34 cellular contexts compared by ENCODE assay signal in the genomic region with DNA sequence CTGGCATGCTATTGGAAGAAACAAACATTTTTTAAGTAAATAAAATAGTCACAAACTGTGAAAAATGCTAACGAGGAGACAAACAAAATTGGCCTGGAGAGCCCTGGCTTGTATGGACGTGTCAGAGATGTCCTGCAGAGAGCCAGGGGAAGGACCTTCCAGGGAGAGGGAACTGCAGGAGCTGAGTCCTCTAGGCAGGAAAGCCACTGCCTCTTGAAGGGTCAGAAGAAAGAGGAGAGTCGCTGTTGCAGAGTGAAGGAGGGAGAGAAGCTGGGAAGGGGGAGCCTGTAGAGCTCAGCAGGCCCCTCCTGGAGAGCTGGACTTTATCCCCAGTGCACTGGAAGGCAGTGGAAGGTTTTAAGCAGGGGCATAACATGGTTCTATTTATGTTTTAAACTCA.
"Had no signal": no experiment of that assay in that cellular context is flagged by ENCODE, and none has a peak within 500 bp of the region (broad histone marks: within the 10 kb centered on the region; RNA-seq: fewer than 3 reads in every experiment).

No MANE protein-coding gene starts in this region.

- DNase-seq: activated CD4-positive, alpha-beta T cell treated with anti-CD3 and anti-CD28 coated beads for 48 hours; activated CD4-positive, alpha-beta T cell treated with anti-CD3 and anti-CD28 coated beads, Interleukin-2, amount 50 U/mL, for 48 hours; activated CD8-positive, alpha-beta memory T cell treated with anti-CD3 and anti-CD28 coated beads for 24 hours; activated effector memory CD4-positive, alpha-beta T cell treated with anti-CD3 and anti-CD28 coated beads, Interleukin-2, amount 50 U/mL, for 16 hours; activated naive CD4-positive, alpha-beta T cell treated with anti-CD3 and anti-CD28 coated beads for 36 hours; activated naive CD8-positive, alpha-beta T cell treated with anti-CD3 and anti-CD28 coated beads for 36 hours; adrenal gland; aorta; body of pancreas; cerebellar nuclear complex; colonic mucosa; effector CD8-positive, alpha-beta T cell; erythroblast; gastrocnemius medialis; head of caudate nucleus; hippocampal formation; left cardiac atrium; left ventricle myocardium superior; mammary epithelial cell; midbrain; naive thymus-derived CD8-positive, alpha-beta T cell; occipital lobe; psoas muscle; sigmoid colon; small intestine; stimulated activated CD4-positive, alpha-beta T cell treated with anti-CD3 and anti-CD28 coated beads, Interleukin-4, amount 100 ng/mL, for 24 hours; T1000; WERI-Rb-1 had no signal

- H3K4me1 ChIP-seq: adrenal gland, body of pancreas, colonic mucosa, gastrocnemius medialis, psoas muscle, sigmoid colon, suprapubic skin, tibial nerve had no signal

- ATAC-seq: activated CD4-positive, CD25-positive, alpha-beta regulatory T cell treated with anti-CD3 and anti-CD28 coated beads, Interleukin-2, amount 50 U/mL, for 24 hours; body of pancreas; gastrocnemius medialis; left cardiac atrium; left ventricle myocardium superior; naive thymus-derived CD8-positive, alpha-beta T cell; psoas muscle had no signal

- H3K27ac ChIP-seq: adrenal gland, body of pancreas, colonic mucosa, gastrocnemius medialis, parathyroid adenoma, psoas muscle, sigmoid colon, suprapubic skin, tibial nerve, WERI-Rb-1 had no signal

- H3K4me3 ChIP-seq: adrenal gland, body of pancreas, colonic mucosa, gastrocnemius medialis, psoas muscle, sigmoid colon, suprapubic skin, tibial nerve had no signal

- H3K9me3 Mint-ChIP-seq: activated naive CD4-positive, alpha-beta T cell treated with anti-CD3 and anti-CD28 coated beads for 36 hours; activated naive CD8-positive, alpha-beta T cell treated with anti-CD3 and anti-CD28 coated beads for 36 hours; naive thymus-derived CD8-positive, alpha-beta T cell; neural crest cell; stimulated activated effector memory CD8-positive, alpha-beta T cell treated with anti-CD3 and anti-CD28 coated beads, Interleukin-12 subunit alpha, Interleukin-12 subunit beta, amount 100 ng/mL, for 72 hours had no signal

- H3K9me3 ChIP-seq: adrenal gland, body of pancreas, colonic mucosa, gastrocnemius medialis, psoas muscle, sigmoid colon, suprapubic skin, tibial nerve had no signal

- H3K36me3 Mint-ChIP-seq: activated naive CD8-positive, alpha-beta T cell treated with anti-CD3 and anti-CD28 coated beads for 36 hours; stimulated activated effector memory CD8-positive, alpha-beta T cell treated with anti-CD3 and anti-CD28 coated beads, Interleukin-12 subunit alpha, Interleukin-12 subunit beta, amount 100 ng/mL, for 72 hours had no signal

- H3K4me3 Mint-ChIP-seq: activated naive CD4-positive, alpha-beta T cell treated with anti-CD3 and anti-CD28 coated beads for 36 hours; activated naive CD8-positive, alpha-beta T cell treated with anti-CD3 and anti-CD28 coated beads for 36 hours; naive thymus-derived CD8-positive, alpha-beta T cell; neural crest cell; stimulated activated effector memory CD8-positive, alpha-beta T cell treated with anti-CD3 and anti-CD28 coated beads, Interleukin-12 subunit alpha, Interleukin-12 subunit beta, amount 100 ng/mL, for 72 hours had no signal

- H3K27me3 ChIP-seq: adrenal gland, body of pancreas, colonic mucosa, gastrocnemius medialis, suprapubic skin, tibial nerve had no signal

- H3K27ac Mint-ChIP-seq: activated naive CD4-positive, alpha-beta T cell treated with anti-CD3 and anti-CD28 coated beads for 36 hours; activated naive CD8-positive, alpha-beta T cell treated with anti-CD3 and anti-CD28 coated beads for 36 hours; stimulated activated effector memory CD8-positive, alpha-beta T cell treated with anti-CD3 and anti-CD28 coated beads, Interleukin-12 subunit alpha, Interleukin-12 subunit beta, amount 100 ng/mL, for 72 hours had no signal

- H3K27me3 Mint-ChIP-seq: activated naive CD8-positive, alpha-beta T cell treated with anti-CD3 and anti-CD28 coated beads for 36 hours; naive thymus-derived CD8-positive, alpha-beta T cell had no signal

- H3K4me1 Mint-ChIP-seq: stimulated activated effector memory CD8-positive, alpha-beta T cell treated with anti-CD3 and anti-CD28 coated beads, Interleukin-12 subunit alpha, Interleukin-12 subunit beta, amount 100 ng/mL, for 72 hours had no signal

- H3K36me3 ChIP-seq: adrenal gland, colonic mucosa, gastrocnemius medialis, sigmoid colon, suprapubic skin, tibial nerve, WERI-Rb-1 had no signal
